In the genomic region with DNA sequence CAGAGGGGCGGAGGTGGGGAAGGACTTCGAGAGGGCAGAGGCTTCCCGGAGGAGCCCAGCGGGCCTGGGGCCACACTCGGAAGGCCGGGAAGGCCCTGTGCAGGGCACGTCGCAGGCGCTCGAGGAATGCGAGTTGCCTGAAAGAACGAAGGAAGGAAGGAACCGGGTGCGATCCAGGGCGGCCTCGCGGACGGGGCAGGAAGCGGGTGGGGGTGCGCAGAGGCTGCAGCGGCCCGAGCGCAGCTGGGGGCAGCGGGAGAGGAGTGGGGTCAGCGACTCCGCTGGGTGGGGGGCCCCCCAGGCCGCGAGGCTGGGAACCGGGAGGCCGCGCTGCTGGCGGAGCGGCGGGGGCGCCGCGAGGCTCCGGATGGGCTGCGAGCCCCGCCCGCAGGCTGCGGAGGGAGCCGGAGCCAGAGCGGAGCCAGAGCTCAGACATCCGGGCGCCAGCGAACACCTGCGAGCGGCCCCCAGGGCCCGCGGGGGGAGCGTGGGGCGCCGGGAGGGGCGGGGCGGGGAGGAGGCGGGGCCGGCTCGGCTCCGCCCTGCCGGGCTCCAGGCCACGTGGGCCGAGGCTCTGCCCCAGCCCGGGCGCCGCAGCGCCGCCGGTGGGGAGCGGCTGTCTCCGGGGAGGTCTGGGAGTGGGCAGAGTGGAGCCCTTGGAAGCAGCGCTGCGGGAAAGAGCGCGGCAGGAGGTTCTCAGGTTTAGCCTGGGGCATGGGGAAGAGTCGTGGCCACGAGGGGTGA, we compare ENCODE assay signal across 8 cellular contexts. TPM values are rescaled to one million over a fixed set of nuclear protein-coding genes. Genes with fewer than 3 reads are reported as not detected.
DNase-seq lines count a peak whose midpoint lies in the region; ATAC-seq and TF ChIP-seq lines count a peak whose summit lies in the region.

No MANE protein-coding gene starts in this region.

- POLR2A ChIA-PET in GM10248 (lab: Yijun Ruan, JAX) (interaction anchor here (0.6 to 0.7 kb wide), 2 partner anchors 15 to 421 kb away, joined by 5 read pairs; no protein-coding TSS in a partner anchor), HEK293 (lab: Yijun Ruan, JAX) (interaction anchor here (0.6 to 7.0 kb wide), 14 partner anchors 9 to 243 kb away, joined by 3 to 60 read pairs (median 4); a partner anchor contains a TSS)

- peak overlapping the region; percentile 97 for H3K27ac ChIP-seq in HEK293 (ENCODE audit: extremely low read depth, low read depth, low read length)
- H3K27ac ChIP-seq in heart right ventricle, result peak overlapping the region; percentile 90 to 99 (median 95)
- peak overlapping the region; percentile 94 for H3K27ac ChIP-seq in upper lobe of right lung

- H3K36me3 Mint-ChIP-seq in activated naive CD8-positive, alpha-beta T cell treated with anti-CD3 and anti-CD28 coated beads, Interleukin-2, amount 50 U/mL, for 24 hours (ENCODE audit: low read depth), result peaks cover 23% of the 10 kb centered on the region
- H3K36me3 Mint-ChIP-seq in progenitor cell of endocrine pancreas (ENCODE audit: insufficient read depth), result peaks cover 16% of the 10 kb centered on the region

- H3K4me1 ChIP-seq in HEK293 (ENCODE audit: control insufficient read depth, insufficient read depth, low read length) (peaks cover 24% of the 10 kb centered on the region), heart right ventricle (peaks cover 9 to 48% (median 39%) of the 10 kb centered on the region in 9 donors), upper lobe of right lung (peaks cover 40% of the 10 kb centered on the region)

- peak overlapping the region; percentile 39 for H3K4me3 ChIP-seq in HEK293 (ENCODE audit: low read depth, low read length)
- peak overlapping the region; percentile 9 to 97 (median 82) for H3K4me3 ChIP-seq in heart right ventricle
- H3K4me3 ChIP-seq in upper lobe of right lung, result peak overlapping the region; percentile 76

- peak overlapping the region; percentile 94 for H3K4me3 Mint-ChIP-seq in activated naive CD8-positive, alpha-beta T cell treated with anti-CD3 and anti-CD28 coated beads, Interleukin-2, amount 50 U/mL, for 24 hours
- peak overlapping the region; percentile 96 for H3K4me3 Mint-ChIP-seq in progenitor cell of endocrine pancreas (ENCODE audit: low read depth)

- peaks cover 0 to 27% of the 10 kb centered on the region in 2 experiments; a peak in 1 of 3 replicates for H3K36me3 ChIP-seq in HEK293 (ENCODE audit: control insufficient read depth in 2 of 2, insufficient read depth in 1 of 2, low read length in 2 of 2)
- H3K36me3 ChIP-seq in heart right ventricle, result peaks cover 0 to 20% (median 6%) of the 10 kb centered on the region in 9 donors
- peaks cover 10% of the 10 kb centered on the region for H3K36me3 ChIP-seq in upper lobe of right lung

- no peaks in the 10 kb centered on the region for H3K9me3 Mint-ChIP-seq in activated naive CD8-positive, alpha-beta T cell treated with anti-CD3 and anti-CD28 coated beads, Interleukin-2, amount 50 U/mL, for 24 hours
- H3K9me3 Mint-ChIP-seq in progenitor cell of endocrine pancreas (ENCODE audit: low read depth), result no peaks in the 10 kb centered on the region

- peak overlapping the region; percentile 86 for H3K27ac Mint-ChIP-seq in activated naive CD8-positive, alpha-beta T cell treated with anti-CD3 and anti-CD28 coated beads, Interleukin-2, amount 50 U/mL, for 24 hours
- peak overlapping the region; percentile 100 for H3K27ac Mint-ChIP-seq in progenitor cell of endocrine pancreas

- H3K4me1 Mint-ChIP-seq in activated naive CD8-positive, alpha-beta T cell treated with anti-CD3 and anti-CD28 coated beads, Interleukin-2, amount 50 U/mL, for 24 hours, result peaks cover 53% of the 10 kb centered on the region
- H3K4me1 Mint-ChIP-seq in progenitor cell of endocrine pancreas (ENCODE audit: low read depth), result peaks cover 44% of the 10 kb centered on the region

- CTCF ChIA-PET in GM10248 (lab: Yijun Ruan, JAX) (interaction anchor here (0.6 to 24.9 kb wide), 25 partner anchors 9 to 362 kb away, joined by 3 to 858 read pairs (median 3); no protein-coding TSS in a partner anchor), HEK293 (lab: Yijun Ruan, JAX) (interaction anchor here (0.7 to 18.2 kb wide), 7 partner anchors 10 to 111 kb away, joined by 3 to 506 read pairs (median 5); no protein-coding TSS in a partner anchor)

- no peaks in the 10 kb centered on the region for H3K9me3 ChIP-seq in HEK293 (ENCODE audit: control insufficient read depth, insufficient read depth, low read depth, low read length)
- no peaks in the 10 kb centered on the region for H3K9me3 ChIP-seq in heart right ventricle
- no peaks in the 10 kb centered on the region for H3K9me3 ChIP-seq in upper lobe of right lung

- peak; percentile 92 for DNase-seq in GM10248 (ENCODE audit: extremely low spot score)
- DNase-seq in NCI-H1092 (lab: John Stamatoyannopoulos, UW), result peak; percentile 91
- DNase-seq in activated naive CD8-positive, alpha-beta T cell treated with anti-CD3 and anti-CD28 coated beads, Interleukin-2, amount 50 U/mL, for 24 hours, result peak; percentile 83
- peak; percentile 89 for DNase-seq in heart right ventricle
- peak; percentile 85 for DNase-seq in progenitor cell of endocrine pancreas (ENCODE audit: low spot score, unreplicated experiment)
- peak; percentile 93 for DNase-seq in upper lobe of right lung

- peak; percentile 55 for TF ChIP-seq CTCF in GM10248 (IDR thresholded peaks at IDR 0.05; ENCODE audit: control extremely low read depth, extremely low read depth, low read depth, missing control alignments)
- TF ChIP-seq CTCF in HEK293 (tag by site-specific recombination; IDR thresholded peaks at IDR 0.05), result peak; percentile 59
- peak in 6 of 9 donors; percentile 13 to 56 (median 40) for TF ChIP-seq CTCF in heart right ventricle (IDR thresholded peaks at IDR 0.05)
- peak; percentile 35 for TF ChIP-seq CTCF in progenitor cell of endocrine pancreas (IDR thresholded peaks at IDR 0.05; ENCODE audit: unreplicated experiment)
- no peak for TF ChIP-seq CTCF in upper lobe of right lung (IDR thresholded peaks at IDR 0.05)

- ATAC-seq in SK-N-SH treated with all-trans-retinoic acid at 6 μM for 48 hours (peak; percentile 64), heart right ventricle (peak; percentile 70 to 80 (median 74)), upper lobe of right lung (peak; percentile 84)
- peak; percentile 77 for ATAC-seq in activated naive CD8-positive, alpha-beta T cell treated with anti-CD3 and anti-CD28 coated beads, Interleukin-2, amount 50 U/mL, for 24 hours

- H3K27me3 ChIP-seq in heart right ventricle, result peaks cover 0 to 22% (median 0%) of the 10 kb centered on the region in 7 donors
- H3K27me3 ChIP-seq in upper lobe of right lung, result no peaks in the 10 kb centered on the region

- intact Hi-C loops in heart right ventricle (cut with DNase I), result loop anchor here in 2 of 10 donors (10.0 kb wide), 1 partner anchor 190 kb away; a partner anchor contains a TSS
- intact Hi-C loops in upper lobe of right lung (cut with DNase I), result loop anchor here (5.0 kb wide), 1 partner anchor 78 kb away; no protein-coding TSS in a partner anchor

- WGBS in heart right ventricle, 2 donors, result 1 to 2% methylated on average over 69 to 76 of the region's 77 CpGs

- no peaks in the 10 kb centered on the region for H3K27me3 Mint-ChIP-seq in activated naive CD8-positive, alpha-beta T cell treated with anti-CD3 and anti-CD28 coated beads, Interleukin-2, amount 50 U/mL, for 24 hours
- no peaks in the 10 kb centered on the region for H3K27me3 Mint-ChIP-seq in progenitor cell of endocrine pancreas

TF ChIP-seq in HEK293, 187 proteins besides CTCF, POLR2A, EP300 and RAD21 (continues in another document):
- TF ChIP-seq, protein P1, sequence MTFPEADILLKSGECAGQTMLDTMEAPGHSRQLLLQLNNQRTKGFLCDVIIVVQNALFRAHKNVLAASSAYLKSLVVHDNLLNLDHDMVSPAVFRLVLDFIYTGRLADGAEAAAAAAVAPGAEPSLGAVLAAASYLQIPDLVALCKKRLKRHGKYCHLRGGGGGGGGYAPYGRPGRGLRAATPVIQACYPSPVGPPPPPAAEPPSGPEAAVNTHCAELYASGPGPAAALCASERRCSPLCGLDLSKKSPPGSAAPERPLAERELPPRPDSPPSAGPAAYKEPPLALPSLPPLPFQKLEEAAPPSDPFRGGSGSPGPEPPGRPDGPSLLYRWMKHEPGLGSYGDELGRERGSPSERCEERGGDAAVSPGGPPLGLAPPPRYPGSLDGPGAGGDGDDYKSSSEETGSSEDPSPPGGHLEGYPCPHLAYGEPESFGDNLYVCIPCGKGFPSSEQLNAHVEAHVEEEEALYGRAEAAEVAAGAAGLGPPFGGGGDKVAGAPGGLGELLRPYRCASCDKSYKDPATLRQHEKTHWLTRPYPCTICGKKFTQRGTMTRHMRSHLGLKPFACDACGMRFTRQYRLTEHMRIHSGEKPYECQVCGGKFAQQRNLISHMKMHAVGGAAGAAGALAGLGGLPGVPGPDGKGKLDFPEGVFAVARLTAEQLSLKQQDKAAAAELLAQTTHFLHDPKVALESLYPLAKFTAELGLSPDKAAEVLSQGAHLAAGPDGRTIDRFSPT (tag by site-specific recombination; IDR thresholded peaks at IDR 0.05), result peak; percentile 93
- no peak for TF ChIP-seq GLI4 (tag by site-specific recombination; IDR thresholded peaks at IDR 0.05)
- no peak for TF ChIP-seq ZNF747 (tag by site-specific recombination; IDR thresholded peaks at IDR 0.05)

TF ChIP-seq in SK-N-SH treated with all-trans-retinoic acid at 6 μM for 48 hours, 23 proteins besides CTCF, POLR2A, EP300 and RAD21 (continues in another document):
- 0 out of 2 replicates have a peak, but pooled peaks have one; percentile 70 for TF ChIP-seq ZFP3 (CRISPR knock-in tag; IDR thresholded peaks at IDR 0.05)

RNA-seq across cellular contexts. Expression of a gene that starts 4.6 kb away (rescaled TPM):
- total RNA-seq in heart right ventricle, result 100 to 1,000 TPM in 3 of 10 donors, 10 to 100 TPM in 7; 44.7 to 148 (median 83.4) TPM
- 100 to 1,000 TPM in 1 of 2 donors, 10 to 100 TPM in 1; 73.6 to 217 TPM for polyA plus RNA-seq in heart right ventricle
- total RNA-seq in progenitor cell of endocrine pancreas, result 420 and 434 TPM in 2 replicates
- 242 TPM for total RNA-seq in upper lobe of right lung

RNA-seq across cellular contexts. Expression of a gene that starts 23.6 kb away (rescaled TPM):
- total RNA-seq in heart right ventricle, result 1 to 10 TPM in 1 of 10 donors, under 1 TPM in 8, not detected in 1; 0.04 to 2.3 (median 0.17) TPM
- polyA plus RNA-seq in heart right ventricle, result under 1 TPM in 1 of 2 donors, not detected in 1; 0.06 TPM
- 7.8 and 9.7 TPM in 2 replicates for total RNA-seq in progenitor cell of endocrine pancreas
- 0.32 TPM for total RNA-seq in upper lobe of right lung

Comparison
In these comparisons a context has a peak if more than half of its experiments do, and no peak if none do; other contexts are left out.
1. Peak in every context shown above with its lines: DNase-seq, ATAC-seq, H3K4me3 ChIP-seq and H3K27ac ChIP-seq.